ENCODE assay signal across 25 cellular contexts in genomic region chr6:39203398-39203797, GRCh38. TPM values are rescaled to one million over a fixed set of nuclear protein-coding genes. Genes with fewer than 3 reads are reported as not detected.
DNase-seq lines count a peak whose midpoint lies in the region; ATAC-seq and TF ChIP-seq lines count a peak whose summit lies in the region.
"Had no signal": no experiment of that assay in that cellular context is flagged by ENCODE, and none has a peak within 500 bp of the region (broad histone marks: within the 10 kb centered on the region; RNA-seq: fewer than 3 reads in every experiment).

No MANE protein-coding gene starts in this region.

- H3K9me3 ChIP-seq in hepatocyte (ENCODE audit: low read depth) (no peaks in the 10 kb centered on the region), adrenal gland (replicated peaks in 1 of 3) (no peaks in the 10 kb centered on the region)
- H3K9me3 ChIP-seq: ascending aorta had no signal

- no peak overlapping the region for H2AFZ ChIP-seq in hepatocyte

- H3K36me3 ChIP-seq in hepatocyte (replicated peaks; ENCODE audit: insufficient read depth, low read depth): no peaks in the 10 kb centered on the region
- H3K36me3 ChIP-seq in urinary bladder (ENCODE audit: insufficient read depth): no peaks in the 10 kb centered on the region
- H3K36me3 ChIP-seq in adrenal gland (replicated peaks in 1 of 2): no peaks in the 10 kb centered on the region
- H3K36me3 ChIP-seq: ascending aorta had no signal

- intact Hi-C loops in adrenal gland (cut with DNase I): no loop called here

- ATAC-seq in GM19455 (IDR thresholded peaks at IDR 0.05; ENCODE audit: unreplicated experiment): no peak
- ATAC-seq: effector memory CD8-positive, alpha-beta T cell; natural killer cell; T-cell had no signal

- H3K27ac ChIP-seq in RWPE1 (peak overlapping the region; percentile 92), hepatocyte (peak overlapping the region; percentile 89), urinary bladder (ENCODE audit: low read depth) (peak overlapping the region; percentile 33), adrenal gland (no peak overlapping the region)
- H3K27ac ChIP-seq: ascending aorta had no signal

- H3K4me1 Mint-ChIP-seq in nephron: peaks cover 36% of the 10 kb centered on the region
- H3K4me1 Mint-ChIP-seq: activated naive CD4-positive, alpha-beta T cell treated with anti-CD3 and anti-CD28 coated beads, Interleukin-2, amount 50 U/mL, for 24 hours; natural killer cell; T-cell had no signal

- no peak overlapping the region for H3K4me3 Mint-ChIP-seq in nephron
- H3K4me3 Mint-ChIP-seq: activated naive CD4-positive, alpha-beta T cell treated with anti-CD3 and anti-CD28 coated beads, Interleukin-2, amount 50 U/mL, for 24 hours; activated T-helper 1 cell treated with anti-CD3 and anti-CD28 coated beads, Interleukin-12 subunit alpha, Interleukin-12 subunit beta, Interleukin-2, Interleukin-4 antibody, amounts not matched to agents 30 ng/mL and 10 ng/mL and 1 ng/mL, durations not matched to agents 14 hours and 24 hours and 36 hours; CD4-positive, alpha-beta memory T cell; effector memory CD8-positive, alpha-beta T cell; natural killer cell; T-cell had no signal

- H3K27ac Mint-ChIP-seq in nephron: peak overlapping the region; percentile 71 to 91 (median 91)
- H3K27ac Mint-ChIP-seq: activated naive CD4-positive, alpha-beta T cell treated with anti-CD3 and anti-CD28 coated beads, Interleukin-2, amount 50 U/mL, for 24 hours; activated T-helper 1 cell treated with anti-CD3 and anti-CD28 coated beads, Interleukin-12 subunit alpha, Interleukin-12 subunit beta, Interleukin-2, Interleukin-4 antibody, amounts not matched to agents 30 ng/mL and 10 ng/mL and 1 ng/mL, durations not matched to agents 14 hours and 24 hours and 36 hours; CD4-positive, alpha-beta memory T cell; natural killer cell; T-cell had no signal

- WGBS in hepatocyte (ENCODE audit: low lambda C conversion rate, missing lambda C conversion rate): 75% methylated on average over 4 of the region's 4 CpGs
- 80% methylated on average over 4 of the region's 4 CpGs for WGBS in urinary bladder
- 83 to 96% (median 90%) methylated on average over 2 to 4 of the region's 4 CpGs for WGBS in adrenal gland, 4 donors

- POLR2A ChIA-PET in RWPE1 (lab: Yijun Ruan, JAX; ENCODE audit: low non-redundant PET): no interaction called here

- peaks cover 13% of the 10 kb centered on the region for H3K27me3 Mint-ChIP-seq in nephron (ENCODE audit: low read depth)
- H3K27me3 Mint-ChIP-seq: activated naive CD4-positive, alpha-beta T cell treated with anti-CD3 and anti-CD28 coated beads, Interleukin-2, amount 50 U/mL, for 24 hours; CD4-positive, alpha-beta memory T cell; effector memory CD8-positive, alpha-beta T cell; T-cell had no signal

- H3K4me1 ChIP-seq in hepatocyte (ENCODE audit: insufficient read depth) (peaks cover 65% of the 10 kb centered on the region), urinary bladder (ENCODE audit: insufficient read depth) (peaks cover 3% of the 10 kb centered on the region), adrenal gland (replicated peaks in 1 of 2) (peaks cover 0 to 4% of the 10 kb centered on the region in 2 donors)
- H3K4me1 ChIP-seq: ascending aorta had no signal

- H3K79me2 ChIP-seq in hepatocyte: peaks cover 13% of the 10 kb centered on the region
- H3K79me2 ChIP-seq: parathyroid adenoma had no signal

- H3K9me3 Mint-ChIP-seq in nephron: no peaks in the 10 kb centered on the region
- H3K9me3 Mint-ChIP-seq: activated naive CD4-positive, alpha-beta T cell treated with anti-CD3 and anti-CD28 coated beads, Interleukin-2, amount 50 U/mL, for 24 hours; activated T-helper 1 cell treated with anti-CD3 and anti-CD28 coated beads, Interleukin-12 subunit alpha, Interleukin-12 subunit beta, Interleukin-2, Interleukin-4 antibody, amounts not matched to agents 30 ng/mL and 10 ng/mL and 1 ng/mL, durations not matched to agents 14 hours and 24 hours and 36 hours; CD4-positive, alpha-beta memory T cell; effector memory CD8-positive, alpha-beta T cell; natural killer cell; T-cell had no signal

- peak overlapping the region; percentile 10 for H3K4me2 ChIP-seq in hepatocyte

- no peaks in the 10 kb centered on the region for H3K36me3 Mint-ChIP-seq in nephron (ENCODE audit: low read depth)
- H3K36me3 Mint-ChIP-seq: activated naive CD4-positive, alpha-beta T cell treated with anti-CD3 and anti-CD28 coated beads, Interleukin-2, amount 50 U/mL, for 24 hours; CD4-positive, alpha-beta memory T cell; natural killer cell; T-cell had no signal

- no peak for TF ChIP-seq POLR2A in adrenal gland (IDR thresholded peaks at IDR 0.05)

- DNase-seq in RWPE1 (ENCODE audit: low spot score): no peak
- DNase-seq in hepatocyte (ENCODE audit: low spot score): no peak
- DNase-seq in NOMO-1 treated with DMSO at 0.1 percent for 48 hours (lab: John Stamatoyannopoulos, UW; ENCODE audit: unreplicated experiment): no peak
- no peak for DNase-seq in adrenal gland
- DNase-seq: activated CD4-positive, alpha-beta T cell treated with anti-CD3 and anti-CD28 coated beads for 48 hours; CD4-positive, alpha-beta memory T cell; effector memory CD8-positive, alpha-beta T cell; GDM1; hypothalamus; MV-4-11; natural killer cell; NCI-H1694; right cardiac atrium; SIG-M5; stimulated activated CD4-positive, alpha-beta T cell treated with anti-CD3 and anti-CD28 coated beads, Interleukin-12 subunit alpha, Interleukin-12 subunit beta, amount 100 ng/mL, for 4 hours; T-cell had no signal

- H3K9me2 ChIP-seq in hepatocyte (replicated peaks; ENCODE audit: insufficient read depth): no peaks in the 10 kb centered on the region

- CTCF ChIA-PET in RWPE1 (lab: Yijun Ruan, JAX): interaction anchor here (1.1 to 1.7 kb wide), 2 partner anchors 13 to 24 kb away, joined by 3 to 5 read pairs; no protein-coding TSS in a partner anchor

- H3K4me3 ChIP-seq in hepatocyte: no peak overlapping the region
- no peak overlapping the region for H3K4me3 ChIP-seq in urinary bladder (ENCODE audit: low read depth, low read length)
- no peak overlapping the region for H3K4me3 ChIP-seq in adrenal gland
- H3K4me3 ChIP-seq: ascending aorta, K562 had no signal

- TF ChIP-seq CTCF in RWPE1 (conservative IDR thresholded peaks at IDR 0.05; ENCODE audit: low read depth) (no peak), hepatocyte (IDR thresholded peaks at IDR 0.05; ENCODE audit: poor library complexity) (no peak), nephron (IDR thresholded peaks at IDR 0.05; ENCODE audit: unreplicated experiment in 3 of 3) (no peak), adrenal gland (IDR thresholded peaks at IDR 0.05) (no peak)

- no peaks in the 10 kb centered on the region for H3K27me3 ChIP-seq in hepatocyte
- H3K27me3 ChIP-seq in adrenal gland: no peaks in the 10 kb centered on the region
- H3K27me3 ChIP-seq: ascending aorta had no signal

- H4K20me1 ChIP-seq in hepatocyte (ENCODE audit: insufficient read depth, poor library complexity, severe bottlenecking): no peaks in the 10 kb centered on the region

RNA-seq across cellular contexts. Expression of gene KCNK5, which starts 25.9 kb away (rescaled TPM):
- total RNA-seq in hepatocyte (11.4 and 11.6 TPM in 2 replicates), urinary bladder (2.3 TPM), adrenal gland (10 to 100 TPM in 1 of 8 donors, 1 to 10 TPM in 3, under 1 TPM in 4; 0.48 to 57.1 (median 1.0) TPM)
- polyA plus RNA-seq in hepatocyte (6.6 and 10.7 TPM in 2 replicates), urinary bladder (3.1 TPM), adrenal gland (1 to 10 TPM in 1 of 3 donors, under 1 TPM in 2; 0.26 to 1.2 (median 0.64) TPM)
- total RNA-seq: OCI-LY7 had no signal

Comparison
In these comparisons a context has a peak if more than half of its experiments do, and no peak if none do; other contexts are left out.
1. H3K27ac ChIP-seq: peak in RWPE1 (single experiment), hepatocyte (single experiment) and urinary bladder (single experiment); none in adrenal gland (0 of 5).